ENCODE assay signal across 1 cellular context in genomic region chr7:12716134-12716667, GRCh38.
TF ChIP-seq lines count a peak whose summit lies in the region.

No MANE protein-coding gene starts in this region.

TF ChIP-seq in IMR-90, 13 proteins besides CTCF, POLR2A, EP300 and RAD21:
- TF ChIP-seq BHLHE40 (IDR thresholded peaks at IDR 0.05; ENCODE audit: low read depth, low read length) (no peak), MAZ (IDR thresholded peaks at IDR 0.05; ENCODE audit: borderline replicate concordance, low read depth, low read length) (no peak), MAFK (IDR thresholded peaks at IDR 0.05; ENCODE audit: low read depth, low read length) (no peak), FOS (IDR thresholded peaks at IDR 0.05; ENCODE audit: low read depth, low read length) (no peak)
